ENCODE assay signal across 37 cellular contexts in genomic region chr7:49038821-49039358, GRCh38.
"Had no signal": no experiment of that assay in that cellular context is flagged by ENCODE, and none has a peak within 500 bp of the region (broad histone marks: within the 10 kb centered on the region; RNA-seq: fewer than 3 reads in every experiment).

No MANE protein-coding gene starts in this region.

- H3K27ac ChIP-seq: adrenal gland, body of pancreas, breast epithelium, cardiac muscle cell, coronary artery, dorsolateral prefrontal cortex, WERI-Rb-1 had no signal

- H3K27me3 ChIP-seq: adrenal gland, body of pancreas, breast epithelium, cardiac muscle cell, dorsolateral prefrontal cortex had no signal

- H3K27ac Mint-ChIP-seq: activated CD4-positive, alpha-beta memory T cell treated with anti-CD3 and anti-CD28 coated beads for 36 hours; activated CD4-positive, alpha-beta T cell treated with anti-CD3 and anti-CD28 coated beads for 36 hours; activated CD4-positive, alpha-beta T cell treated with anti-CD3 and anti-CD28 coated beads, Interleukin-2, amount 10 ng/mL, durations not matched to agents 24 days and 14 days; activated CD8-positive, alpha-beta memory T cell treated with anti-CD3 and anti-CD28 coated beads, Interleukin-2, amount 10 ng/mL, durations not matched to agents 7 days and 5 days; activated CD8-positive, alpha-beta T cell treated with anti-CD3 and anti-CD28 coated beads, Interleukin-2, amount 10 ng/mL, durations not matched to agents 7 days and 5 days; activated naive CD4-positive, alpha-beta T cell treated with anti-CD3 and anti-CD28 coated beads for 36 hours; activated naive CD4-positive, alpha-beta T cell treated with anti-CD3 and anti-CD28 coated beads, Interleukin-2, amount 50 U/mL, for 24 hours; activated naive CD8-positive, alpha-beta T cell treated with anti-CD3 and anti-CD28 coated beads for 36 hours; activated naive CD8-positive, alpha-beta T cell treated with anti-CD3 and anti-CD28 coated beads, Interleukin-2, amount 50 U/mL, for 24 hours; activated T-helper 1 cell treated with anti-CD3 and anti-CD28 coated beads, Interleukin-12 subunit alpha, Interleukin-12 subunit beta, Interleukin-2, Interleukin-4 antibody, amounts not matched to agents 30 ng/mL and 10 ng/mL and 1 ng/mL, durations not matched to agents 14 hours and 24 hours and 36 hours; activated T-helper 2 cell treated with anti-CD3 and anti-CD28 coated beads, Interferon-gamma antibody, Interleukin-2, Interleukin-4, amounts not matched to agents 10 μg/mL and 5 μg/mL and 100 μg/mL, durations not matched to agents 14 hours and 24 hours and 36 hours; dendritic cell treated with granulocyte-macrophage colony-stimulating factor and Interleukin-4, amounts not matched to agents 40 ng/mL and 50 ng/mL, for 4 days; endodermal cell; T-helper 17 cell; T-helper 2 cell treated with Interferon-gamma antibody and Interleukin-4, amounts not matched to agents 5 μg/mL and 100 μg/mL, for 36 hours had no signal

- H3K36me3 ChIP-seq: adrenal gland, cardiac muscle cell, WERI-Rb-1 had no signal

- H3K27me3 Mint-ChIP-seq: activated CD4-positive, alpha-beta memory T cell treated with anti-CD3 and anti-CD28 coated beads for 36 hours; activated CD4-positive, alpha-beta T cell treated with anti-CD3 and anti-CD28 coated beads for 36 hours; activated CD4-positive, alpha-beta T cell treated with anti-CD3 and anti-CD28 coated beads, Interleukin-2, amount 10 ng/mL, durations not matched to agents 24 days and 14 days; activated CD8-positive, alpha-beta memory T cell treated with anti-CD3 and anti-CD28 coated beads, Interleukin-2, amount 10 ng/mL, durations not matched to agents 7 days and 5 days; activated naive CD4-positive, alpha-beta T cell treated with anti-CD3 and anti-CD28 coated beads, Interleukin-2, amount 50 U/mL, for 24 hours; activated naive CD8-positive, alpha-beta T cell treated with anti-CD3 and anti-CD28 coated beads for 36 hours; activated naive CD8-positive, alpha-beta T cell treated with anti-CD3 and anti-CD28 coated beads, Interleukin-2, amount 50 U/mL, for 24 hours; central memory CD8-positive, alpha-beta T cell; dendritic cell treated with granulocyte-macrophage colony-stimulating factor and Interleukin-4, amounts not matched to agents 40 ng/mL and 50 ng/mL, for 4 days; T-helper 17 cell had no signal

- H3K9me3 ChIP-seq: adrenal gland, body of pancreas, breast epithelium had no signal

- ATAC-seq: activated CD4-positive, alpha-beta T cell treated with anti-CD3 and anti-CD28 coated beads for 36 hours; activated CD8-positive, alpha-beta memory T cell treated with anti-CD3 and anti-CD28 coated beads, Interleukin-2, amount 10 ng/mL, durations not matched to agents 7 days and 5 days; activated CD8-positive, alpha-beta T cell treated with anti-CD3 and anti-CD28 coated beads, Interleukin-2, amount 10 ng/mL, durations not matched to agents 7 days and 5 days; activated naive CD8-positive, alpha-beta T cell treated with anti-CD3 and anti-CD28 coated beads, Interleukin-2, amount 50 U/mL, for 24 hours; body of pancreas; esophagus mucosa; T-helper 17 cell had no signal

- H3K4me3 ChIP-seq: adrenal gland, body of pancreas, breast epithelium, cardiac muscle cell, coronary artery, dorsolateral prefrontal cortex had no signal

- H3K36me3 Mint-ChIP-seq: activated CD4-positive, alpha-beta memory T cell treated with anti-CD3 and anti-CD28 coated beads for 36 hours; activated CD8-positive, alpha-beta memory T cell treated with anti-CD3 and anti-CD28 coated beads, Interleukin-2, amount 10 ng/mL, durations not matched to agents 7 days and 5 days; activated naive CD4-positive, alpha-beta T cell treated with anti-CD3 and anti-CD28 coated beads, Interleukin-2, amount 50 U/mL, for 24 hours; activated naive CD8-positive, alpha-beta T cell treated with anti-CD3 and anti-CD28 coated beads for 36 hours had no signal

- H3K4me1 ChIP-seq: adrenal gland, body of pancreas, breast epithelium had no signal

- H3K9me3 Mint-ChIP-seq: activated CD4-positive, alpha-beta T cell treated with anti-CD3 and anti-CD28 coated beads, Interleukin-2, amount 10 ng/mL, durations not matched to agents 24 days and 14 days; activated naive CD4-positive, alpha-beta T cell treated with anti-CD3 and anti-CD28 coated beads for 36 hours; activated naive CD8-positive, alpha-beta T cell treated with anti-CD3 and anti-CD28 coated beads for 36 hours; activated naive CD8-positive, alpha-beta T cell treated with anti-CD3 and anti-CD28 coated beads, Interleukin-2, amount 50 U/mL, for 24 hours; activated T-helper 1 cell treated with anti-CD3 and anti-CD28 coated beads, Interleukin-12 subunit alpha, Interleukin-12 subunit beta, Interleukin-2, Interleukin-4 antibody, amounts not matched to agents 30 ng/mL and 10 ng/mL and 1 ng/mL, durations not matched to agents 14 hours and 24 hours and 36 hours; activated T-helper 2 cell treated with anti-CD3 and anti-CD28 coated beads, Interferon-gamma antibody, Interleukin-2, Interleukin-4, amounts not matched to agents 10 μg/mL and 5 μg/mL and 100 μg/mL, durations not matched to agents 14 hours and 24 hours and 36 hours; dendritic cell treated with granulocyte-macrophage colony-stimulating factor and Interleukin-4, amounts not matched to agents 40 ng/mL and 50 ng/mL, for 4 days; endodermal cell; T-helper 2 cell treated with Interferon-gamma antibody and Interleukin-4, amounts not matched to agents 5 μg/mL and 100 μg/mL, for 36 hours had no signal

- H3K4me1 Mint-ChIP-seq: activated CD4-positive, alpha-beta T cell treated with anti-CD3 and anti-CD28 coated beads for 36 hours; activated CD4-positive, alpha-beta T cell treated with anti-CD3 and anti-CD28 coated beads, Interleukin-2, amount 10 ng/mL, durations not matched to agents 24 days and 14 days; activated CD8-positive, alpha-beta memory T cell treated with anti-CD3 and anti-CD28 coated beads, Interleukin-2, amount 10 ng/mL, durations not matched to agents 7 days and 5 days; activated naive CD4-positive, alpha-beta T cell treated with anti-CD3 and anti-CD28 coated beads, Interleukin-2, amount 50 U/mL, for 24 hours; activated naive CD8-positive, alpha-beta T cell treated with anti-CD3 and anti-CD28 coated beads for 36 hours; activated naive CD8-positive, alpha-beta T cell treated with anti-CD3 and anti-CD28 coated beads, Interleukin-2, amount 50 U/mL, for 24 hours; central memory CD8-positive, alpha-beta T cell; T-helper 17 cell had no signal

- DNase-seq: activated CD4-positive, alpha-beta memory T cell treated with anti-CD3 and anti-CD28 coated beads for 36 hours; activated CD4-positive, alpha-beta T cell treated with anti-CD3 and anti-CD28 coated beads for 36 hours; activated CD4-positive, alpha-beta T cell treated with anti-CD3 and anti-CD28 coated beads, Interleukin-2, amount 10 ng/mL, durations not matched to agents 24 days and 14 days; activated CD4-positive, CD25-positive, alpha-beta regulatory T cell; activated CD4-positive, CD25-positive, alpha-beta regulatory T cell treated with anti-CD3 and anti-CD28 coated beads, Interleukin-2, amount 50 U/mL, for 72 hours; activated CD8-positive, alpha-beta memory T cell treated with anti-CD3 and anti-CD28 coated beads, Interleukin-2, amount 10 ng/mL, durations not matched to agents 7 days and 5 days; activated CD8-positive, alpha-beta memory T cell treated with anti-CD3 and anti-CD28 coated beads, Interleukin-2, amount 50 U/mL, for 4 hours; activated CD8-positive, alpha-beta T cell treated with anti-CD3 and anti-CD28 coated beads, Interleukin-2, amount 10 ng/mL, durations not matched to agents 7 days and 5 days; activated effector memory CD4-positive, alpha-beta T cell treated with anti-CD3 and anti-CD28 coated beads, Interleukin-2, amount 50 U/mL, for 16 hours; activated naive CD4-positive, alpha-beta T cell treated with anti-CD3 and anti-CD28 coated beads for 36 hours; activated naive CD8-positive, alpha-beta T cell treated with anti-CD3 and anti-CD28 coated beads for 36 hours; activated naive CD8-positive, alpha-beta T cell treated with anti-CD3 and anti-CD28 coated beads, Interleukin-2, amount 50 U/mL, for 24 hours; activated T-cell treated with anti-CD3 and anti-CD28 coated beads, Interleukin-2, amount 50 U/mL, for 1 hour; activated T-cell treated with anti-CD3 and anti-CD28 coated beads, Interleukin-2, amount 50 U/mL, for 48 hours; adrenal gland; amygdala; aorta; body of pancreas; dorsolateral prefrontal cortex; effector memory CD4-positive, alpha-beta T cell; foreskin fibroblast; head of caudate nucleus; T-helper 1 cell; T-helper 17 cell; T1000; WERI-Rb-1 had no signal

- H3K4me3 Mint-ChIP-seq: activated CD4-positive, alpha-beta memory T cell treated with anti-CD3 and anti-CD28 coated beads for 36 hours; activated CD4-positive, alpha-beta T cell treated with anti-CD3 and anti-CD28 coated beads for 36 hours; activated CD4-positive, alpha-beta T cell treated with anti-CD3 and anti-CD28 coated beads, Interleukin-2, amount 10 ng/mL, durations not matched to agents 24 days and 14 days; activated CD8-positive, alpha-beta memory T cell treated with anti-CD3 and anti-CD28 coated beads, Interleukin-2, amount 10 ng/mL, durations not matched to agents 7 days and 5 days; activated CD8-positive, alpha-beta T cell treated with anti-CD3 and anti-CD28 coated beads, Interleukin-2, amount 10 ng/mL, durations not matched to agents 7 days and 5 days; activated naive CD4-positive, alpha-beta T cell treated with anti-CD3 and anti-CD28 coated beads for 36 hours; activated naive CD4-positive, alpha-beta T cell treated with anti-CD3 and anti-CD28 coated beads, Interleukin-2, amount 50 U/mL, for 24 hours; activated naive CD8-positive, alpha-beta T cell treated with anti-CD3 and anti-CD28 coated beads for 36 hours; activated naive CD8-positive, alpha-beta T cell treated with anti-CD3 and anti-CD28 coated beads, Interleukin-2, amount 50 U/mL, for 24 hours; activated T-helper 1 cell treated with anti-CD3 and anti-CD28 coated beads, Interleukin-12 subunit alpha, Interleukin-12 subunit beta, Interleukin-2, Interleukin-4 antibody, amounts not matched to agents 30 ng/mL and 10 ng/mL and 1 ng/mL, durations not matched to agents 14 hours and 24 hours and 36 hours; central memory CD8-positive, alpha-beta T cell; dendritic cell treated with granulocyte-macrophage colony-stimulating factor and Interleukin-4, amounts not matched to agents 40 ng/mL and 50 ng/mL, for 4 days; endodermal cell; T-helper 17 cell; T-helper 2 cell treated with Interferon-gamma antibody and Interleukin-4, amounts not matched to agents 5 μg/mL and 100 μg/mL, for 36 hours had no signal
